8 cellular contexts compared by ENCODE assay signal in genomic region chr2:169767243-169767888, GRCh38. TPM values are rescaled to one million over a fixed set of nuclear protein-coding genes. Genes with fewer than 3 reads are reported as not detected.
A peak's percentile ranks its signal among the peaks of the same experiment; 100 is the strongest.
DNase-seq lines count a peak whose midpoint lies in the region; ATAC-seq and TF ChIP-seq lines count a peak whose summit lies in the region.

No MANE protein-coding gene starts in this region.

- no peaks in the 10 kb centered on the region for H3K9me3 ChIP-seq in RWPE2 (ENCODE audit: severe bottlenecking)

- H3K4me1 ChIP-seq in RWPE2 (ENCODE audit: insufficient read depth, poor library complexity, severe bottlenecking), result peaks cover 6% of the 10 kb centered on the region
- H3K4me1 ChIP-seq in rectal smooth muscle tissue (ENCODE audit: control insufficient read depth, insufficient read depth, low read length), result peaks cover 3% of the 10 kb centered on the region

- H3K27me3 ChIP-seq in BJ (ENCODE audit: control insufficient read depth, insufficient read depth, low read length), result peaks cover 8% of the 10 kb centered on the region
- no peaks in the 10 kb centered on the region for H3K27me3 ChIP-seq in H7 (ENCODE audit: control insufficient read depth, insufficient read depth, low read length)
- no peaks in the 10 kb centered on the region for H3K27me3 ChIP-seq in RWPE2 (ENCODE audit: insufficient read depth, poor library complexity, severe bottlenecking)
- peaks cover 5% of the 10 kb centered on the region for H3K27me3 ChIP-seq in rectal smooth muscle tissue (ENCODE audit: control insufficient read depth, insufficient read depth, low read length)

- CTCF ChIA-PET in BJ (lab: Yijun Ruan, JAX), result interaction anchor here (0.7 to 1.5 kb wide), 3 partner anchors 239 to 315 kb away, joined by 3 to 11 read pairs (median 4); no protein-coding TSS in a partner anchor

- intact Hi-C loops in head of caudate nucleus (cut with DNase I), result no loop called here

- H3K4me3 ChIP-seq in BJ (ENCODE audit: low read depth, low read length) (no peak overlapping the region), H7 (ENCODE audit: insufficient read depth, low read depth, low read length) (no peak overlapping the region), RWPE2 (ENCODE audit: severe bottlenecking) (no peak overlapping the region), rectal smooth muscle tissue (ENCODE audit: low read length) (no peak overlapping the region)

- H3K9ac ChIP-seq in rectal smooth muscle tissue (ENCODE audit: low read length), result peak overlapping the region; percentile 10

- no peaks in the 10 kb centered on the region for H3K36me3 ChIP-seq in BJ (ENCODE audit: control insufficient read depth, insufficient read depth, low read length)
- no peaks in the 10 kb centered on the region for H3K36me3 ChIP-seq in H7 (replicated peaks; ENCODE audit: control insufficient read depth, insufficient read depth, low read length)
- H3K36me3 ChIP-seq in RWPE2 (ENCODE audit: low read depth), result no peaks in the 10 kb centered on the region
- no peaks in the 10 kb centered on the region for H3K36me3 ChIP-seq in rectal smooth muscle tissue (ENCODE audit: control insufficient read depth, insufficient read depth, low read length)

- H3K27ac ChIP-seq in RWPE2 (ENCODE audit: poor library complexity, severe bottlenecking) (no peak overlapping the region), rectal smooth muscle tissue (ENCODE audit: low read depth, low read length) (no peak overlapping the region)

- no peak for DNase-seq in BJ (ENCODE audit: low read depth)
- DNase-seq in H7, result peak; percentile 70
- no peak for DNase-seq in RWPE2 (ENCODE audit: low spot score)
- peak; percentile 49 for DNase-seq in activated naive CD4-positive, alpha-beta T cell treated with anti-CD3 and anti-CD28 coated beads, Interleukin-2, amount 50 U/mL, for 16 hours
- peak in 41 of 42 donors; percentile 21 to 88 (median 65) for DNase-seq in head of caudate nucleus
- no peak for DNase-seq in DMS153 treated with DMSO at 0.1 percent for 48 hours (lab: John Stamatoyannopoulos, UW; ENCODE audit: unreplicated experiment)

- POLR2A ChIA-PET in BJ (lab: Charles Lee), result no interaction called here

- TF ChIP-seq CTCF in BJ (IDR thresholded peaks at IDR 0.05; ENCODE audit: insufficient read depth, low read depth, low read length) (peak; percentile 74), RWPE2 (IDR thresholded peaks at IDR 0.05; ENCODE audit: poor library complexity, severe bottlenecking) (peak; percentile 80)

- ATAC-seq in RWPE2 (ENCODE audit: low read depth) (peak; percentile 27; the same call in 1 of the 3 replicates), GM19455 (IDR thresholded peaks at IDR 0.05; ENCODE audit: unreplicated experiment) (no peak)

RNA-seq across cellular contexts. Expression of gene SSB, which starts 31.3 kb away (rescaled TPM):
- 35.8 and 106 TPM in 2 replicates for polyA plus RNA-seq in BJ (2011; rRNA removed)
- polyA minus RNA-seq in BJ (2011; rRNA and poly(A)+ RNA removed), result 9.8 and 10.4 TPM in 2 replicates
- 110 and 169 TPM in 2 replicates for total RNA-seq in H7 (2014; rRNA removed; shearing (Covaris generic))

RNA-seq across cellular contexts. Expression of gene KLHL23, which starts 33.7 kb away (rescaled TPM):
- 2.1 and 3.8 TPM in 2 replicates for polyA plus RNA-seq in BJ (2011; rRNA removed)
- polyA minus RNA-seq in BJ (2011; rRNA and poly(A)+ RNA removed), result 2.6 and 3.3 TPM in 2 replicates
- total RNA-seq in H7 (2014; rRNA removed; shearing (Covaris generic)), result 52.3 and 57.0 TPM in 2 replicates

RNA-seq across cellular contexts. Expression of gene METTL5, which starts 57.3 kb away (rescaled TPM):
- polyA plus RNA-seq in BJ (2011; rRNA removed), result 17.3 and 30.3 TPM in 2 replicates
- 9.5 and 12.7 TPM in 2 replicates for polyA minus RNA-seq in BJ (2011; rRNA and poly(A)+ RNA removed)
- total RNA-seq in H7 (2014; rRNA removed; shearing (Covaris generic)), result 61.5 and 80.7 TPM in 2 replicates

RNA-seq across cellular contexts. Expression of gene UBR3, which starts 59.9 kb away (rescaled TPM):
- 7.5 and 16.2 TPM in 2 replicates for polyA plus RNA-seq in BJ (2011; rRNA removed)
- polyA minus RNA-seq in BJ (2011; rRNA and poly(A)+ RNA removed), result 17.3 and 20.0 TPM in 2 replicates
- 9.3 and 11.8 TPM in 2 replicates for total RNA-seq in H7 (2014; rRNA removed; shearing (Covaris generic))

Comparison
In these comparisons a context has a peak if more than half of its experiments do, and no peak if none do; other contexts are left out.
1. DNase-seq: peak in H7 (single experiment), activated naive CD4-positive, alpha-beta T cell treated with anti-CD3 and anti-CD28 coated beads, Interleukin-2, amount 50 U/mL, for 16 hours (single experiment) and head of caudate nucleus (41 of 42); none in BJ (single experiment), RWPE2 (single experiment) and DMS153 treated with DMSO at 0.1 percent for 48 hours (single experiment).